13 cellular contexts compared by ENCODE assay signal in the genomic region with DNA sequence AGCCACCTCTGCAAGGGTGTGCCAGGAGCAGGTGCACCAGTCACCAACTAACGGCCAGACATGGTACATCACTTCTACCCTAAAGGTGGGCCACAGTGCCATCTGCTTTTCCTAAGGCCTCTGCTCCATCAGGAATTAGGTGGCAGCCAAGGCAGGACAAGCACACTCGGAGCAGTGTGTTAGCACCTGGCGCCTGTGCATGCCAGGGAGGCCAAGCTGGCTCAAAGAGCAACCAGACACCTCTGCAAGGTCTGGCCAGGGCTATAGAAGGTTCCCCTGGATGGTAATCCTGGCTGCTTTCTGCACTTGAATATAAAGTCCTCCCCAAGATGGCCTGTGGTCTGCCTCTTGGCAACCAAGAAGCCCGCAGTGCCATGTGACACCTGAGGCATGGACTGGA. TPM values are rescaled to one million over a fixed set of nuclear protein-coding genes. Genes with fewer than 3 reads are reported as not detected.
"Had no signal": no experiment of that assay in that cellular context is flagged by ENCODE, and none has a peak within 500 bp of the region (broad histone marks: within the 10 kb centered on the region; RNA-seq: fewer than 3 reads in every experiment).

No MANE protein-coding gene starts in this region.

RNA-seq across cellular contexts. Expression of a gene that starts 45.4 kb away (rescaled TPM):
- total RNA-seq: stomach, subcutaneous adipose tissue, suprapubic skin, temporal lobe, thoracic aorta, tibial nerve, transverse colon, upper lobe of left lung, upper lobe of right lung, ureter, urinary bladder, uterus, vagina had no signal
- polyA plus RNA-seq: stomach, urinary bladder had no signal
